In genomic region chr6:27811383-27811782, GRCh38 we compare ENCODE assay signal across 8 cellular contexts.
DNase-seq lines count a peak whose midpoint lies in the region; ATAC-seq and TF ChIP-seq lines count a peak whose summit lies in the region.

No MANE protein-coding gene starts in this region.

- H3K36me3 Mint-ChIP-seq in endodermal cell (ENCODE audit: low read depth), result no peaks in the 10 kb centered on the region

- H3K4me1 ChIP-seq in SK-N-SH (ENCODE audit: control insufficient read depth in 1 of 2, insufficient read depth in 2 of 2, low read depth in 1 of 2, low read length in 1 of 2) (peaks cover 6 to 10% of the 10 kb centered on the region in 2 experiments; a peak in 3 of 4 replicates), Panc1 (ENCODE audit: control insufficient read depth, insufficient read depth, low read length) (peaks cover 17% of the 10 kb centered on the region), endodermal cell (ENCODE audit: control insufficient read depth, insufficient read depth, low read length) (peaks cover 5% of the 10 kb centered on the region)

- H3K4me2 ChIP-seq in SK-N-SH, result peak overlapping the region; percentile 74

- H3K9me3 Mint-ChIP-seq in endodermal cell, result no peaks in the 10 kb centered on the region

- CTCF ChIA-PET in SK-N-SH (lab: Yijun Ruan, JAX) (interaction anchor here (0.6 to 1.3 kb wide), 4 partner anchors 23 to 1770 kb away, joined by 3 read pairs; no protein-coding TSS in a partner anchor), Panc1 (lab: Charles Lee) (interaction anchor here (0.6 to 1.0 kb wide), 2 partner anchors 59 to 60 kb away, joined by 3 to 4 read pairs; a partner anchor contains a TSS)

- in situ Hi-C loops in Panc1 (cut with HindIII; ENCODE audit: low pct_unique_long_range_greater_than_20kb, low sequenced_read_pairs), result no loop called here

- no peaks in the 10 kb centered on the region for H3K9me2 ChIP-seq in SK-N-SH

- peak overlapping the region; percentile 80 to 99 for H3K27ac ChIP-seq in SK-N-SH (ENCODE audit: low read depth in 2 of 2, low read length in 1 of 2)
- H3K27ac ChIP-seq in Panc1 (ENCODE audit: low read length), result peak overlapping the region; percentile 100
- H3K27ac ChIP-seq in endodermal cell (ENCODE audit: low read depth, low read length), result no peak overlapping the region

- 8% methylated on average over 2 of the region's 2 CpGs for WGBS in SK-N-SH (ENCODE audit: low lambda C conversion rate)
- 36 to 64% methylated on average over 2 of the region's 2 CpGs for WGBS in endodermal cell (ENCODE audit: insufficient coverage in 1 of 2, insufficient read length in 1 of 2), 2 experiments

- peaks cover 74% of the 10 kb centered on the region for H3F3A ChIP-seq in SK-N-SH (replicated peaks; ENCODE audit: insufficient read depth)

- peak overlapping the region; percentile 98 for H3K27ac Mint-ChIP-seq in endodermal cell

- TF ChIP-seq CTCF in SK-N-SH (IDR thresholded peaks at IDR 0.05), result no peak
- no peak for TF ChIP-seq CTCF in Panc1 (IDR thresholded peaks at IDR 0.05)
- TF ChIP-seq CTCF in endodermal cell (conservative IDR thresholded peaks at IDR 0.05), result no peak

- H3K27me3 ChIP-seq in SK-N-SH (ENCODE audit: insufficient read depth) (no peaks in the 10 kb centered on the region), Panc1 (ENCODE audit: control insufficient read depth, insufficient read depth, low read length) (no peaks in the 10 kb centered on the region), endodermal cell (ENCODE audit: control insufficient read depth, insufficient read depth, low read length, poor library complexity, severe bottlenecking) (no peaks in the 10 kb centered on the region)

- H3K4me3 Mint-ChIP-seq in endodermal cell, result peak overlapping the region; percentile 92

- H3K4me3 ChIP-seq in SK-N-SH (ENCODE audit: low read depth in 2 of 2, low read length in 1 of 2) (peak overlapping the region; percentile 17 to 83; a peak in 3 of 4 replicates), Panc1 (ENCODE audit: low read depth in 2 of 2, low read length in 2 of 2) (peak overlapping the region; percentile 78 to 93), endodermal cell (ENCODE audit: low read length) (peak overlapping the region; percentile 95), skeletal muscle cell (ENCODE audit: low read depth, low read length) (peak overlapping the region; percentile 64)

- peaks cover 35% of the 10 kb centered on the region for H3K4me1 Mint-ChIP-seq in endodermal cell

- peaks cover 14% of the 10 kb centered on the region; the same call in 1 of the 2 replicates for H3K79me2 ChIP-seq in SK-N-SH (ENCODE audit: insufficient read depth)

- BruUV-seq in Panc1 (replicated peaks; lab: Mats Ljungman, UMichigan), result no TSS peak

- ATAC-seq in SK-N-SH treated with all-trans-retinoic acid at 6 μM for 48 hours, result no peak
- no peak for ATAC-seq in Panc1
- ATAC-seq in GM21825 (IDR thresholded peaks at IDR 0.05; ENCODE audit: unreplicated experiment), result no peak

- DNase-seq in SK-N-SH (no peak), Panc1 (ENCODE audit: low read depth, low spot score) (no peak), endodermal cell (no peak), skeletal muscle cell (ENCODE audit: low read depth) (no peak), mucosa of gallbladder (ENCODE audit: low spot score) (no peak)
- DNase-seq in stimulated activated CD4-positive, alpha-beta T cell treated with anti-CD3 and anti-CD28 coated beads, Interleukin-2, amount 100 ng/mL, for 48 hours, result no peak

- peak overlapping the region; percentile 26; the same call in 1 of the 2 replicates for H2AFZ ChIP-seq in SK-N-SH (ENCODE audit: low read depth)

- POLR2A ChIA-PET in SK-N-SH (lab: Yijun Ruan, JAX), result interaction anchor here (0.9 to 10.1 kb wide), 15 partner anchors 12 to 1779 kb away, joined by 3 to 218 read pairs (median 16); a partner anchor contains a TSS
- POLR2A ChIA-PET in Panc1 (lab: Charles Lee), result interaction anchor here (0.9 to 4.5 kb wide), 4 partner anchors 26 to 83 kb away, joined by 3 to 54 read pairs (median 6); a partner anchor contains a TSS

- TF ChIP-seq RAD21 in SK-N-SH (IDR thresholded peaks at IDR 0.05; ENCODE audit: low read length), result no peak

- H3K9ac ChIP-seq in SK-N-SH (peak overlapping the region; percentile 68; the same call in 1 of the 2 replicates), endodermal cell (ENCODE audit: extremely low read depth, low read length, poor library complexity, severe bottlenecking) (peak overlapping the region; percentile 83)

- intact Hi-C loops in Panc1 (cut with micrococcal nuclease; ENCODE audit: unreplicated experiment), result loop anchor here (5.0 kb wide), 1 partner anchor 1684 kb away; no protein-coding TSS in a partner anchor

- no peaks in the 10 kb centered on the region for H3K36me3 ChIP-seq in SK-N-SH (replicated peaks in 1 of 2; ENCODE audit: control insufficient read depth in 1 of 2, insufficient read depth in 2 of 2, low read length in 1 of 2)
- H3K36me3 ChIP-seq in Panc1 (ENCODE audit: control insufficient read depth, insufficient read depth, low read length), result no peaks in the 10 kb centered on the region; the same call in 1 of the 2 replicates
- no peaks in the 10 kb centered on the region for H3K36me3 ChIP-seq in endodermal cell (ENCODE audit: control insufficient read depth, insufficient read depth, low read length)

- no peaks in the 10 kb centered on the region for H3K27me3 Mint-ChIP-seq in endodermal cell (ENCODE audit: insufficient read depth)

- TF ChIP-seq EP300 in SK-N-SH (IDR thresholded peaks at IDR 0.05; ENCODE audit: borderline replicate concordance in 1 of 2, low read depth in 1 of 2, low read length in 1 of 2), result no peak

- no peaks in the 10 kb centered on the region for H4K20me1 ChIP-seq in SK-N-SH (ENCODE audit: insufficient read depth)

- H3K9me3 ChIP-seq in SK-N-SH, result no peaks in the 10 kb centered on the region
- no peaks in the 10 kb centered on the region for H3K9me3 ChIP-seq in Panc1 (ENCODE audit: control insufficient read depth, insufficient read depth, low read depth, low read length)
- H3K9me3 ChIP-seq in endodermal cell (ENCODE audit: control insufficient read depth, low read length), result no peaks in the 10 kb centered on the region

TF ChIP-seq in SK-N-SH, 30 proteins besides CTCF, POLR2A, EP300 and RAD21:
- TF ChIP-seq SIN3A (IDR thresholded peaks at IDR 0.05; ENCODE audit: borderline replicate concordance, low read depth, low read length), result no peak
- TF ChIP-seq, protein P1, sequence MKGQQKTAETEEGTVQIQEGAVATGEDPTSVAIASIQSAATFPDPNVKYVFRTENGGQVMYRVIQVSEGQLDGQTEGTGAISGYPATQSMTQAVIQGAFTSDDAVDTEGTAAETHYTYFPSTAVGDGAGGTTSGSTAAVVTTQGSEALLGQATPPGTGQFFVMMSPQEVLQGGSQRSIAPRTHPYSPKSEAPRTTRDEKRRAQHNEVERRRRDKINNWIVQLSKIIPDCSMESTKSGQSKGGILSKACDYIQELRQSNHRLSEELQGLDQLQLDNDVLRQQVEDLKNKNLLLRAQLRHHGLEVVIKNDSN (IDR thresholded peaks at IDR 0.05; ENCODE audit: borderline replicate concordance, low read depth), result no peak
TF ChIP-seq in SK-N-SH: peak in this region for 0.

TF ChIP-seq in SK-N-SH treated with all-trans-retinoic acid at 6 μM for 48 hours, 23 proteins besides CTCF, POLR2A, EP300 and RAD21:
- TF ChIP-seq ZC3H10 (CRISPR knock-in tag; IDR thresholded peaks at IDR 0.05), result no peak
- TF ChIP-seq TOX (CRISPR knock-in tag; IDR thresholded peaks at IDR 0.05; ENCODE audit: borderline replicate concordance), result no peak
- TF ChIP-seq GLIS3 (CRISPR knock-in tag; IDR thresholded peaks at IDR 0.05), result no peak
